Comparison of ENCODE assay signal across 17 cellular contexts in the genomic region with DNA sequence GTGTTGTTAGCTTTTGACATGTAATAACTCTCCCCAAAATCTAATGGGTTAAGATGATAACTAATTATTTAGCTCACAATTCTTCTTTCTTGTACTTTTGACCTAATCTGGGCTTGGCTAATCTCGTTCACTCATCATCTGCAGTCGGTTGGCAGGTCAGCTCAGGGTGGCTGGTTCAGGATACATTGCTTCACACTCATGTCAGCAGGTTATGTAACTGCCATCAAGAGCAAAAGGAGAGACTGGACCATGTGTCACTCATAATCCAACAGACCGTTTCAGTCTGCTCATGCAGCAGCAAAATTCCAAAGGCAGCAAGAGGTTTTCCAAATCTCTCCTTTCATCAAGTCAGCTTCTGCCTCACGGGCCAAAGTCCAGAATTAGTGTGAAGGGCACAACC.
DNase-seq lines count a peak whose midpoint lies in the region; ATAC-seq and TF ChIP-seq lines count a peak whose summit lies in the region.
"Had no signal": no experiment of that assay in that cellular context is flagged by ENCODE, and none has a peak within 500 bp of the region (broad histone marks: within the 10 kb centered on the region; RNA-seq: fewer than 3 reads in every experiment).

No MANE protein-coding gene starts in this region.

- H3K4me3 ChIP-seq in neural progenitor cell, result no peak overlapping the region

- no peaks in the 10 kb centered on the region for H3K9me3 Mint-ChIP-seq in neural progenitor cell

- no peak overlapping the region for H3K9ac ChIP-seq in neural progenitor cell

- no peaks in the 10 kb centered on the region for H3K4me1 Mint-ChIP-seq in neural progenitor cell
- H3K4me1 Mint-ChIP-seq: CD4-positive, alpha-beta memory T cell had no signal

- H3K9me3 ChIP-seq in neural progenitor cell (ENCODE audit: low read depth), result no peaks in the 10 kb centered on the region

- H3K4me3 Mint-ChIP-seq in neural progenitor cell, result no peak overlapping the region
- H3K4me3 Mint-ChIP-seq: CD4-positive, alpha-beta memory T cell had no signal

- no peak overlapping the region for H3K27ac ChIP-seq in neural progenitor cell

- no peaks in the 10 kb centered on the region for H3F3A ChIP-seq in neural progenitor cell (ENCODE audit: low read depth)

- H3K4me1 ChIP-seq in neural progenitor cell, result no peaks in the 10 kb centered on the region

- TF ChIP-seq CTCF in neural progenitor cell (IDR thresholded peaks at IDR 0.05), result no peak

- H2AFZ ChIP-seq in neural progenitor cell (replicated peaks), result no peak overlapping the region

- H3K27me3 Mint-ChIP-seq in neural progenitor cell (ENCODE audit: insufficient read depth, low read depth), result no peaks in the 10 kb centered on the region
- H3K27me3 Mint-ChIP-seq: CD4-positive, alpha-beta memory T cell had no signal

- no peaks in the 10 kb centered on the region for H3K36me3 Mint-ChIP-seq in neural progenitor cell
- H3K36me3 Mint-ChIP-seq: CD4-positive, alpha-beta memory T cell had no signal

- H4K20me1 ChIP-seq in neural progenitor cell (ENCODE audit: low read depth), result no peaks in the 10 kb centered on the region

- no peak overlapping the region for H3K4me2 ChIP-seq in neural progenitor cell

- no peak overlapping the region for H3K27ac Mint-ChIP-seq in neural progenitor cell
- H3K27ac Mint-ChIP-seq: CD4-positive, alpha-beta memory T cell had no signal

- H3K27me3 ChIP-seq in neural progenitor cell, result no peaks in the 10 kb centered on the region

- DNase-seq in NCI-H524 (lab: John Stamatoyannopoulos, UW), result peak; percentile 27 to 80
- peak; percentile 15 for DNase-seq in amniotic epithelial cell (ENCODE audit: low read depth)
- peak; percentile 55 for DNase-seq in left lobe of liver (ENCODE audit: low spot score)
- DNase-seq in renal cortical epithelial cell (ENCODE audit: low read depth), result peak; percentile 2
- DNase-seq in central memory CD4-positive, alpha-beta T cell, result no peak
- DNase-seq in EL, result no peak
- DNase-seq in KG1 (lab: John Stamatoyannopoulos, UW), result no peak
- no peak for DNase-seq in neural progenitor cell (ENCODE audit: low spot score)
- DNase-seq: C1 segment of cervical spinal cord; Calu3; CD4-positive, alpha-beta memory T cell; COR-L47; DMS53; DMS79 treated with DMSO at 0.1 percent for 48 hours; GOT3; H7; HCEC 1CT had no signal

- H3K79me2 ChIP-seq in neural progenitor cell (ENCODE audit: low read depth), result no peaks in the 10 kb centered on the region

- no peaks in the 10 kb centered on the region for H3K36me3 ChIP-seq in neural progenitor cell

- ATAC-seq in left lobe of liver, result peak; percentile 94

Comparison
In these comparisons a context has a peak if more than half of its experiments do, and no peak if none do; other contexts are left out.
1. DNase-seq: peak in NCI-H524 (2 of 2), amniotic epithelial cell (single experiment), left lobe of liver (single experiment) and renal cortical epithelial cell (single experiment); none in central memory CD4-positive, alpha-beta T cell (single experiment), EL (single experiment), KG1 (single experiment) and neural progenitor cell (single experiment).